7 cellular contexts compared by ENCODE assay signal in genomic region chrX:78073147-78074077, GRCh38. TPM values are rescaled to one million over a fixed set of nuclear protein-coding genes. Genes with fewer than 3 reads are reported as not detected.
A peak's percentile ranks its signal among the peaks of the same experiment; 100 is the strongest.
DNase-seq lines count a peak whose midpoint lies in the region; ATAC-seq lines count a peak whose summit lies in the region.
"Not testable (repeated sequence)": the region's sequence is repeated elsewhere in the genome, so short reads cannot be mapped to it uniquely, and the experiment has no call there.

No MANE protein-coding gene starts in this region.

- intact Hi-C loops in activated CD4-positive, alpha-beta T cell treated with anti-CD3 and anti-CD28 coated beads, Interleukin-2, amount 10 ng/mL, durations not matched to agents 24 days and 14 days (cut with micrococcal nuclease) = loop anchor here (1.0 kb wide), 1 partner anchor 8 kb away; no protein-coding TSS in a partner anchor
- intact Hi-C loops in activated naive CD4-positive, alpha-beta T cell treated with anti-CD3 and anti-CD28 coated beads for 36 hours (cut with micrococcal nuclease) = loop anchor here (1.0 kb wide), 1 partner anchor 8 kb away; no protein-coding TSS in a partner anchor

- H3K4me3 Mint-ChIP-seq in activated CD4-positive, alpha-beta T cell treated with anti-CD3 and anti-CD28 coated beads, Interleukin-2, amount 10 ng/mL, durations not matched to agents 24 days and 14 days = peak overlapping the region; percentile 58
- H3K4me3 Mint-ChIP-seq in activated naive CD4-positive, alpha-beta T cell treated with anti-CD3 and anti-CD28 coated beads for 36 hours = not testable (repeated sequence)
- peak overlapping the region; percentile 57 for H3K4me3 Mint-ChIP-seq in natural killer cell treated with Interleukin-12 subunit alpha and Interleukin-12 subunit beta and Interleukin-15 and Interleukin-18, amount 100 ng/mL, for 72 hours

- H3K36me3 Mint-ChIP-seq in activated CD4-positive, alpha-beta T cell treated with anti-CD3 and anti-CD28 coated beads, Interleukin-2, amount 10 ng/mL, durations not matched to agents 24 days and 14 days (ENCODE audit: low read depth); activated naive CD4-positive, alpha-beta T cell treated with anti-CD3 and anti-CD28 coated beads for 36 hours (ENCODE audit: low read depth): not testable (repeated sequence)
- H3K36me3 Mint-ChIP-seq in natural killer cell treated with Interleukin-12 subunit alpha and Interleukin-12 subunit beta and Interleukin-15 and Interleukin-18, amount 100 ng/mL, for 72 hours = peaks cover 11% of the 10 kb centered on the region

- H3K4me1 Mint-ChIP-seq in activated CD4-positive, alpha-beta T cell treated with anti-CD3 and anti-CD28 coated beads, Interleukin-2, amount 10 ng/mL, durations not matched to agents 24 days and 14 days = peaks cover 11% of the 10 kb centered on the region
- not testable (repeated sequence) for H3K4me1 Mint-ChIP-seq in activated naive CD4-positive, alpha-beta T cell treated with anti-CD3 and anti-CD28 coated beads for 36 hours (ENCODE audit: low read depth)
- peaks cover 12 to 15% of the 10 kb centered on the region in 2 donors for H3K4me1 Mint-ChIP-seq in natural killer cell treated with Interleukin-12 subunit alpha and Interleukin-12 subunit beta and Interleukin-15 and Interleukin-18, amount 100 ng/mL, for 72 hours (ENCODE audit: low read depth in 2 of 2)

- H3K9me3 Mint-ChIP-seq in activated CD4-positive, alpha-beta T cell treated with anti-CD3 and anti-CD28 coated beads, Interleukin-2, amount 10 ng/mL, durations not matched to agents 24 days and 14 days; activated naive CD4-positive, alpha-beta T cell treated with anti-CD3 and anti-CD28 coated beads for 36 hours; natural killer cell treated with Interleukin-12 subunit alpha and Interleukin-12 subunit beta and Interleukin-15 and Interleukin-18, amount 100 ng/mL, for 72 hours: not testable (repeated sequence)

- CTCF ChIA-PET in activated naive CD4-positive, alpha-beta T cell treated with anti-CD3 and anti-CD28 coated beads for 36 hours (lab: Charles Lee) = interaction anchor here (1.4 to 1.7 kb wide), 2 partner anchors 28 to 49 kb away, joined by 3 to 6 read pairs; no protein-coding TSS in a partner anchor

- peak; percentile 63 for DNase-seq in Jurkat, Clone E6-1 (ENCODE audit: low read depth, low spot score)
- peak; percentile 80 for DNase-seq in activated CD4-positive, alpha-beta T cell treated with anti-CD3 and anti-CD28 coated beads, Interleukin-2, amount 10 ng/mL, durations not matched to agents 24 days and 14 days
- DNase-seq in activated CD8-positive, alpha-beta memory T cell treated with anti-CD3 and anti-CD28 coated beads, Interleukin-2, amount 50 U/mL, for 4 hours = peak; percentile 39
- DNase-seq in activated naive CD4-positive, alpha-beta T cell treated with anti-CD3 and anti-CD28 coated beads for 36 hours = peak; percentile 15
- DNase-seq in central memory CD4-positive, alpha-beta T cell = peak; percentile 42
- DNase-seq in natural killer cell treated with Interleukin-12 subunit alpha and Interleukin-12 subunit beta and Interleukin-15 and Interleukin-18, amount 100 ng/mL, for 72 hours (ENCODE audit: low spot score) = not testable (repeated sequence)
- peak; percentile 6 to 30 for DNase-seq in stimulated activated CD8-positive, alpha-beta memory T cell treated with anti-CD3 and anti-CD28 coated beads, Interleukin-4, amount 100 ng/mL, for 4 hours (ENCODE audit: low read depth in 2 of 2, low spot score in 1 of 2)

- H3K4me3 ChIP-seq in Jurkat, Clone E6-1 (ENCODE audit: low read length) = not testable (repeated sequence)

- ATAC-seq in natural killer cell treated with Interleukin-12 subunit alpha and Interleukin-12 subunit beta and Interleukin-15 and Interleukin-18, amount 100 ng/mL, for 72 hours = peak; percentile 57 to 61

- not testable (repeated sequence) for H3K27me3 Mint-ChIP-seq in activated CD4-positive, alpha-beta T cell treated with anti-CD3 and anti-CD28 coated beads, Interleukin-2, amount 10 ng/mL, durations not matched to agents 24 days and 14 days; activated naive CD4-positive, alpha-beta T cell treated with anti-CD3 and anti-CD28 coated beads for 36 hours (ENCODE audit: low read depth); natural killer cell treated with Interleukin-12 subunit alpha and Interleukin-12 subunit beta and Interleukin-15 and Interleukin-18, amount 100 ng/mL, for 72 hours

- peak overlapping the region; percentile 70 for H3K27ac Mint-ChIP-seq in activated CD4-positive, alpha-beta T cell treated with anti-CD3 and anti-CD28 coated beads, Interleukin-2, amount 10 ng/mL, durations not matched to agents 24 days and 14 days
- not testable (repeated sequence) for H3K27ac Mint-ChIP-seq in activated naive CD4-positive, alpha-beta T cell treated with anti-CD3 and anti-CD28 coated beads for 36 hours
- peak overlapping the region in 1 of 2 donors; percentile 32 for H3K27ac Mint-ChIP-seq in natural killer cell treated with Interleukin-12 subunit alpha and Interleukin-12 subunit beta and Interleukin-15 and Interleukin-18, amount 100 ng/mL, for 72 hours

RNA-seq across cellular contexts. Expression of gene PGK1, which starts 30.6 kb away (rescaled TPM):
- polyA plus RNA-seq in Jurkat, Clone E6-1 (2012; ENCODE audit: insufficient read depth, insufficient read length) = 1,042 TPM
- total RNA-seq in activated CD4-positive, alpha-beta T cell treated with anti-CD3 and anti-CD28 coated beads, Interleukin-2, amount 10 ng/mL, durations not matched to agents 24 days and 14 days = 1,039 and 1,063 TPM in 2 replicates
- total RNA-seq in activated naive CD4-positive, alpha-beta T cell treated with anti-CD3 and anti-CD28 coated beads for 36 hours = 100 to 1,000 TPM; 744 to 766 TPM
- 1,000 to 10,000 TPM in 1 of 2 donors, 100 to 1,000 TPM in 1; 625 to 1,197 TPM for total RNA-seq in natural killer cell treated with Interleukin-12 subunit alpha and Interleukin-12 subunit beta and Interleukin-15 and Interleukin-18, amount 100 ng/mL, for 72 hours
